ENCODE assay signal across 1 cellular context in the genomic region with DNA sequence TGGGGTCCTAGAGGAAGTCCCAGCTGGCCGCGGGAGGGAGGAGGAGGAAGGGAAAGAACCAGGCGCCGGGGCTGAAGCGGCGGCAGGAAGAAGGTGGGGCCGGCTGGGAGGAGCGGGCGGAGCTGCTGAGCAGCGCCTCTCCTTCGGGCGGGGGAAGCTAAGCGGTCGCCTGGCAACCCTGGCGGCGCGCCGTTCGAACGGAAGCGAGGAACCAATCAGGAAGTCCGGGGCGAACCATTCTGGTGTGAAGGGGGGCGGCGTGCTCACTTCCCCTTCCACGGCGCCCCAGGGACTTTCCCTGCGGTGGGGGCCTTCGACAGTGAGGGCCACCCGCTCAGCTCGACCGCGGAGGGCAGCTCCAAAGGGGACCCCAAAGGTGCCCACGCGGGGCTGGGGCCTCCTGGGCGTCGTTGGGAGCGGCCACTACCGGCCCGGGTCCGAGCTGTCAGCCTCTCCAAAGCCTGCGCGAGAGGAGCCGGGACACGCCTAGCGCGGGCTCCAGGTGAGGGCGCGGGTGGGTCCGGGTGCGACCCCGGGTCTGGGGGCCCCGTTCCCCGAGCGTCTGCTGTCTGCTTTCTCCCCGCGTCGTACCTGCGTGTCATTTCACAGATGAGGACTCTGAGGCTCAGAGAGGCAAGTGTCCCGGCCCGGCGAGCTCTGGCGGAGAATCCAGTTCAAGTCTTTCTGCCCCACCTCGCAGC.
TF ChIP-seq lines count a peak whose summit lies in the region.

A gene (plus strand): TSS at position 266 of the 701 bp plus-strand sequence. CDS start 11,090 bp downstream, outside the sequence.

TF ChIP-seq in HEK293, 187 proteins besides CTCF, POLR2A, EP300 and RAD21 (continued from another document and continues in another):
- TF ChIP-seq, protein P1, sequence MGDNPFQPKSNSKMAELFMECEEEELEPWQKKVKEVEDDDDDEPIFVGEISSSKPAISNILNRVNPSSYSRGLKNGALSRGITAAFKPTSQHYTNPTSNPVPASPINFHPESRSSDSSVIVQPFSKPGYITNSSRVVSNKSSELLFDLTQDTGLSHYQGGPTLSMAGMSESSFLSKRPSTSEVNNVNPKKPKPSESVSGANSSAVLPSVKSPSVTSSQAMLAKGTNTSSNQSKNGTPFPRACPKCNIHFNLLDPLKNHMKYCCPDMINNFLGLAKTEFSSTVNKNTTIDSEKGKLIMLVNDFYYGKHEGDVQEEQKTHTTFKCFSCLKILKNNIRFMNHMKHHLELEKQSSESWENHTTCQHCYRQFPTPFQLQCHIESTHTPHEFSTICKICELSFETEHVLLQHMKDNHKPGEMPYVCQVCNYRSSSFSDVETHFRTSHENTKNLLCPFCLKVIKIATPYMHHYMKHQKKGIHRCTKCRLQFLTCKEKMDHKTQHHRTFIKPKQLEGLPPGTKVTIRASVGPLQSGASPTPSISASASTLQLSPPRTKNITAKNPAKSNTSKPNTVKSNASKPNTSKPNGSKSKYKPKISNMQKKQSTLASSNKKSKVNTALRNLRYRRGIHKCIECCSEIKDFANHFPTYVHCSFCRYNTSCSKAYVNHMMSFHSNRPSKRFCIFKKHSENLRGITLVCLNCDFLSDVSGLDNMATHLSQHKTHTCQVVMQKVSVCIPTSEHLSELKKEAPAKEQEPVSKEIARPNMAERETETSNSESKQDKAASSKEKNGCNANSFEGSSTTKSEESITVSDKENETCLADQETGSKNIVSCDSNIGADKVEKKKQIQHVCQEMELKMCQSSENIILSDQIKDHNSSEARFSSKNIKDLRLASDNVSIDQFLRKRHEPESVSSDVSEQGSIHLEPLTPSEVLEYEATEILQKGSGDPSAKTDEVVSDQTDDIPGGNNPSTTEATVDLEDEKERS (tag by site-specific recombination; IDR thresholded peaks at IDR 0.05), result no peak
- TF ChIP-seq ZNF596 (tag by site-specific recombination; IDR thresholded peaks at IDR 0.05), result no peak
- TF ChIP-seq ZNF366 (tag by site-specific recombination; conservative IDR thresholded peaks at IDR 0.05), result peak; percentile 83
- peak; percentile 94 for TF ChIP-seq SP2 (tag by site-specific recombination; IDR thresholded peaks at IDR 0.05)
- TF ChIP-seq OVOL3 (tag by site-specific recombination; IDR thresholded peaks at IDR 0.05), result 0 out of 2 replicates have a peak, but pooled peaks have one; percentile 19
- no peak for TF ChIP-seq ZNF350 (tag by site-specific recombination; IDR thresholded peaks at IDR 0.05)
- no peak for TF ChIP-seq ZNF664 (tag by site-specific recombination; IDR thresholded peaks at IDR 0.05)
- TF ChIP-seq ZBTB7A (tag by site-specific recombination; IDR thresholded peaks at IDR 0.05; ENCODE audit: low read depth), result peak; percentile 75; the same call in 1 of the 2 replicates
- TF ChIP-seq ZBTB48 (tag by site-specific recombination; IDR thresholded peaks at IDR 0.05), result peak; percentile 67; the same call in 1 of the 2 replicates
- peak; percentile 59; the same call in 1 of the 2 replicates for TF ChIP-seq ZSCAN23 (tag by site-specific recombination; IDR thresholded peaks at IDR 0.05)
- no peak for TF ChIP-seq ZBTB21 (tag by site-specific recombination; IDR thresholded peaks at IDR 0.05)
- no peak for TF ChIP-seq ZNF292 (tag by site-specific recombination; IDR thresholded peaks at IDR 0.05; ENCODE audit: borderline replicate concordance, low read depth)
- TF ChIP-seq GLI2 (tag by site-specific recombination; IDR thresholded peaks at IDR 0.05; ENCODE audit: borderline replicate concordance, low read depth), result no peak
- no peak for TF ChIP-seq ZNF302 (tag by site-specific recombination; IDR thresholded peaks at IDR 0.05; ENCODE audit: low read depth)
- TF ChIP-seq, protein P2, sequence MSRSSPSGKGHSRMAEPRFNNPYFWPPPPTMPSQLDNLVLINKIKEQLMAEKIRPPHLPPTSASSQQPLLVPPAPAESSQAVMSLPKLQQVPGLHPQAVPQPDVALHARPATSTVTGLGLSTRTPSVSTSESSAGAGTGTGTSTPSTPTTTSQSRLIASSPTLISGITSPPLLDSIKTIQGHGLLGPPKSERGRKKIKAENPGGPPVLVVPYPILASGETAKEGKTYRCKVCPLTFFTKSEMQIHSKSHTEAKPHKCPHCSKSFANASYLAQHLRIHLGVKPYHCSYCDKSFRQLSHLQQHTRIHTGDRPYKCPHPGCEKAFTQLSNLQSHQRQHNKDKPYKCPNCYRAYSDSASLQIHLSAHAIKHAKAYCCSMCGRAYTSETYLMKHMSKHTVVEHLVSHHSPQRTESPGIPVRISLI (tag by site-specific recombination; IDR thresholded peaks at IDR 0.05), result no peak
- TF ChIP-seq ZNF211 (tag by site-specific recombination; IDR thresholded peaks at IDR 0.05; ENCODE audit: low read depth), result no peak
- TF ChIP-seq ZNF629 (tag by site-specific recombination; IDR thresholded peaks at IDR 0.05), result peak; percentile 51
- TF ChIP-seq BCL11B (tag by site-specific recombination; IDR thresholded peaks at IDR 0.05; ENCODE audit: low read depth), result no peak
- TF ChIP-seq ZNF324 (tag by site-specific recombination; IDR thresholded peaks at IDR 0.05), result 0 out of 2 replicates have a peak, but pooled peaks have one; percentile 49
- no peak for TF ChIP-seq ZNF433 (tag by site-specific recombination; IDR thresholded peaks at IDR 0.05; ENCODE audit: low read depth)
- TF ChIP-seq KLF1 (tag by site-specific recombination; IDR thresholded peaks at IDR 0.05), result peak; percentile 64
- TF ChIP-seq, protein P3, sequence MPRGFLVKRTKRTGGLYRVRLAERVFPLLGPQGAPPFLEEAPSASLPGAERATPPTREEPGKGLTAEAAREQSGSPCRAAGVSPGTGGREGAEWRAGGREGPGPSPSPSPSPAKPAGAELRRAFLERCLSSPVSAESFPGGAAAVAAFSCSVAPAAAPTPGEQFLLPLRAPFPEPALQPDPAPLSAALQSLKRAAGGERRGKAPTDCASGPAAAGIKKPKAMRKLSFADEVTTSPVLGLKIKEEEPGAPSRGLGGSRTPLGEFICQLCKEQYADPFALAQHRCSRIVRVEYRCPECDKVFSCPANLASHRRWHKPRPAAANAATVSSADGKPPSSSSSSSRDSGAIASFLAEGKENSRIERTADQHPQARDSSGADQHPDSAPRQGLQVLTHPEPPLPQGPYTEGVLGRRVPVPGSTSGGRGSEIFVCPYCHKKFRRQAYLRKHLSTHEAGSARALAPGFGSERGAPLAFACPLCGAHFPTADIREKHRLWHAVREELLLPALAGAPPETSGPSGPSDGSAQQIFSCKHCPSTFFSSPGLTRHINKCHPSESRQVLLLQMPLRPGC (tag by site-specific recombination; IDR thresholded peaks at IDR 0.05), result 0 out of 2 replicates have a peak, but pooled peaks have one; percentile 40
- no peak for TF ChIP-seq ZNF140 (tag by site-specific recombination; IDR thresholded peaks at IDR 0.05)
- TF ChIP-seq YY1 (tag by site-specific recombination; IDR thresholded peaks at IDR 0.05), result no peak
- TF ChIP-seq KLF9 (tag by site-specific recombination; IDR thresholded peaks at IDR 0.05; ENCODE audit: low read depth), result 0 out of 2 replicates have a peak, but pooled peaks have one; percentile 64
- no peak for TF ChIP-seq ZNF37A (tag by site-specific recombination; IDR thresholded peaks at IDR 0.05)
- TF ChIP-seq, protein P4, sequence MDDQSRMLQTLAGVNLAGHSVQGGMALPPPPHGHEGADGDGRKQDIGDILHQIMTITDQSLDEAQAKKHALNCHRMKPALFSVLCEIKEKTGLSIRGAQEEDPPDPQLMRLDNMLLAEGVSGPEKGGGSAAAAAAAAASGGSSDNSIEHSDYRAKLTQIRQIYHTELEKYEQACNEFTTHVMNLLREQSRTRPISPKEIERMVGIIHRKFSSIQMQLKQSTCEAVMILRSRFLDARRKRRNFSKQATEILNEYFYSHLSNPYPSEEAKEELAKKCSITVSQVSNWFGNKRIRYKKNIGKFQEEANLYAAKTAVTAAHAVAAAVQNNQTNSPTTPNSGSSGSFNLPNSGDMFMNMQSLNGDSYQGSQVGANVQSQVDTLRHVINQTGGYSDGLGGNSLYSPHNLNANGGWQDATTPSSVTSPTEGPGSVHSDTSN (CRISPR knock-in tag; IDR thresholded peaks at IDR 0.05), result no peak
- TF ChIP-seq, protein P5, sequence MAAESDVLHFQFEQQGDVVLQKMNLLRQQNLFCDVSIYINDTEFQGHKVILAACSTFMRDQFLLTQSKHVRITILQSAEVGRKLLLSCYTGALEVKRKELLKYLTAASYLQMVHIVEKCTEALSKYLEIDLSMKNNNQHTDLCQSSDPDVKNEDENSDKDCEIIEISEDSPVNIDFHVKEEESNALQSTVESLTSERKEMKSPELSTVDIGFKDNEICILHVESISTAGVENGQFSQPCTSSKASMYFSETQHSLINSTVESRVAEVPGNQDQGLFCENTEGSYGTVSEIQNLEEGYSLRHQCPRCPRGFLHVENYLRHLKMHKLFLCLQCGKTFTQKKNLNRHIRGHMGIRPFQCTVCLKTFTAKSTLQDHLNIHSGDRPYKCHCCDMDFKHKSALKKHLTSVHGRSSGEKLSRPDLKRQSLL (tag by site-specific recombination; IDR thresholded peaks at IDR 0.05), result no peak
- no peak for TF ChIP-seq TCF7L2 (IDR thresholded peaks at IDR 0.05; ENCODE audit: borderline replicate concordance, low read depth, low read length)
- no peak for TF ChIP-seq ZNF24 (tag by site-specific recombination; IDR thresholded peaks at IDR 0.05)
- no peak for TF ChIP-seq ZNF585B (tag by site-specific recombination; IDR thresholded peaks at IDR 0.05)
- TF ChIP-seq ZNF677 (tag by site-specific recombination; IDR thresholded peaks at IDR 0.05), result no peak
- no peak for TF ChIP-seq ZNF426 (tag by site-specific recombination; IDR thresholded peaks at IDR 0.05)
- TF ChIP-seq, protein P6, sequence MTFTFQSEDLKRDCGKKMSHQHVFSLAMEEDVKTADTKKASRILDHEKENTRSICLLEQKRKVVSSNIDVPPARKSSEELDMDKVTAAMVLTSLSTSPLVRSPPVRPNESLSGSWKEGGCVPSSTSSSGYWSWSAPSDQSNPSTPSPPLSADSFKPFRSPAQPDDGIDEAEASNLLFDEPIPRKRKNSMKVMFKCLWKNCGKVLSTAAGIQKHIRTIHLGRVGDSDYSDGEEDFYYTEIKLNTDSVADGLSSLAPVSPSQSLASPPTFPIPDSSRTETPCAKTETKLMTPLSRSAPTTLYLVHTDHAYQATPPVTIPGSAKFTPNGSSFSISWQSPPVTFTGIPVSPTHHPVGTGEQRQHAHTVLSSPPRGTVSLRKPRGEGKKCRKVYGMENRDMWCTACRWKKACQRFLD (tag by site-specific recombination; IDR thresholded peaks at IDR 0.05), result no peak
- no peak for TF ChIP-seq REPIN1 (tag by site-specific recombination; IDR thresholded peaks at IDR 0.05; ENCODE audit: low read depth)
- TF ChIP-seq ZNF391 (tag by site-specific recombination; IDR thresholded peaks at IDR 0.05; ENCODE audit: borderline replicate concordance, low read depth), result peak; percentile 75; the same call in 1 of the 2 replicates
- TF ChIP-seq ZNF169 (tag by site-specific recombination; IDR thresholded peaks at IDR 0.05), result no peak
- TF ChIP-seq ZNF19 (tag by site-specific recombination; IDR thresholded peaks at IDR 0.05; ENCODE audit: low read depth), result no peak
- peak; percentile 79 for TF ChIP-seq ZNF341 (tag by site-specific recombination; IDR thresholded peaks at IDR 0.05; ENCODE audit: low read depth)
- TF ChIP-seq, protein P7, sequence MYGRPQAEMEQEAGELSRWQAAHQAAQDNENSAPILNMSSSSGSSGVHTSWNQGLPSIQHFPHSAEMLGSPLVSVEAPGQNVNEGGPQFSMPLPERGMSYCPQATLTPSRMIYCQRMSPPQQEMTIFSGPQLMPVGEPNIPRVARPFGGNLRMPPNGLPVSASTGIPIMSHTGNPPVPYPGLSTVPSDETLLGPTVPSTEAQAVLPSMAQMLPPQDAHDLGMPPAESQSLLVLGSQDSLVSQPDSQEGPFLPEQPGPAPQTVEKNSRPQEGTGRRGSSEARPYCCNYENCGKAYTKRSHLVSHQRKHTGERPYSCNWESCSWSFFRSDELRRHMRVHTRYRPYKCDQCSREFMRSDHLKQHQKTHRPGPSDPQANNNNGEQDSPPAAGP (tag by site-specific recombination; IDR thresholded peaks at IDR 0.05), result peak; percentile 80; the same call in 1 of the 2 replicates
- TF ChIP-seq ZNF184 (tag by site-specific recombination; IDR thresholded peaks at IDR 0.05), result no peak
- peak; percentile 82 for TF ChIP-seq SP3 (tag by site-specific recombination; IDR thresholded peaks at IDR 0.05)
- no peak for TF ChIP-seq ZNF654 (tag by site-specific recombination; IDR thresholded peaks at IDR 0.05; ENCODE audit: low read depth)
- TF ChIP-seq ZNF561 (tag by site-specific recombination; IDR thresholded peaks at IDR 0.05; ENCODE audit: borderline replicate concordance), result peak; percentile 63; the same call in 1 of the 2 replicates
- TF ChIP-seq ZBTB17 (tag by site-specific recombination; IDR thresholded peaks at IDR 0.05), result peak; percentile 80
- TF ChIP-seq, protein P8, sequence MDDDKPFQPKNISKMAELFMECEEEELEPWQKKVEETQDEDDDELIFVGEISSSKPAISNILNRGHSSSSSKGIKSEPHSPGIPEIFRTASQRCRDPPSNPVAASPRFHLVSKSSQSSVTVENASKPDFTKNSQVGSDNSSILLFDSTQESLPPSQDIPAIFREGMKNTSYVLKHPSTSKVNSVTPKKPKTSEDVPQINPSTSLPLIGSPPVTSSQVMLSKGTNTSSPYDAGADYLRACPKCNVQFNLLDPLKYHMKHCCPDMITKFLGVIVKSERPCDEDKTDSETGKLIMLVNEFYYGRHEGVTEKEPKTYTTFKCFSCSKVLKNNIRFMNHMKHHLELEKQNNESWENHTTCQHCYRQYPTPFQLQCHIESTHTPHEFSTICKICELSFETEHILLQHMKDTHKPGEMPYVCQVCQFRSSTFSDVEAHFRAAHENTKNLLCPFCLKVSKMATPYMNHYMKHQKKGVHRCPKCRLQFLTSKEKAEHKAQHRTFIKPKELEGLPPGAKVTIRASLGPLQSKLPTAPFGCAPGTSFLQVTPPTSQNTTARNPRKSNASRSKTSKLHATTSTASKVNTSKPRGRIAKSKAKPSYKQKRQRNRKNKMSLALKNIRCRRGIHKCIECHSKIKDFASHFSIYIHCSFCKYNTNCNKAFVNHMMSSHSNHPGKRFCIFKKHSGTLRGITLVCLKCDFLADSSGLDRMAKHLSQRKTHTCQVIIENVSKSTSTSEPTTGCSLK (tag by site-specific recombination; IDR thresholded peaks at IDR 0.05), result no peak
- TF ChIP-seq ZNF473 (tag by site-specific recombination; IDR thresholded peaks at IDR 0.05), result no peak
- TF ChIP-seq, protein P9, sequence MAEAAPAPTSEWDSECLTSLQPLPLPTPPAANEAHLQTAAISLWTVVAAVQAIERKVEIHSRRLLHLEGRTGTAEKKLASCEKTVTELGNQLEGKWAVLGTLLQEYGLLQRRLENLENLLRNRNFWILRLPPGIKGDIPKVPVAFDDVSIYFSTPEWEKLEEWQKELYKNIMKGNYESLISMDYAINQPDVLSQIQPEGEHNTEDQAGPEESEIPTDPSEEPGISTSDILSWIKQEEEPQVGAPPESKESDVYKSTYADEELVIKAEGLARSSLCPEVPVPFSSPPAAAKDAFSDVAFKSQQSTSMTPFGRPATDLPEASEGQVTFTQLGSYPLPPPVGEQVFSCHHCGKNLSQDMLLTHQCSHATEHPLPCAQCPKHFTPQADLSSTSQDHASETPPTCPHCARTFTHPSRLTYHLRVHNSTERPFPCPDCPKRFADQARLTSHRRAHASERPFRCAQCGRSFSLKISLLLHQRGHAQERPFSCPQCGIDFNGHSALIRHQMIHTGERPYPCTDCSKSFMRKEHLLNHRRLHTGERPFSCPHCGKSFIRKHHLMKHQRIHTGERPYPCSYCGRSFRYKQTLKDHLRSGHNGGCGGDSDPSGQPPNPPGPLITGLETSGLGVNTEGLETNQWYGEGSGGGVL (tag by site-specific recombination; IDR thresholded peaks at IDR 0.05), result no peak
- TF ChIP-seq KLF10 (tag by site-specific recombination; IDR thresholded peaks at IDR 0.05), result peak; percentile 58; the same call in 1 of the 2 replicates
